ENCODE assay signal across 40 cellular contexts in genomic region chr12:14860490-14860889, GRCh38. TPM values are rescaled to one million over a fixed set of nuclear protein-coding genes. Genes with fewer than 3 reads are reported as not detected.
"Had no signal": no experiment of that assay in that cellular context is flagged by ENCODE, and none has a peak within 500 bp of the region (broad histone marks: within the 10 kb centered on the region; RNA-seq: fewer than 3 reads in every experiment).

No MANE protein-coding gene starts in this region.

- H3K27me3 ChIP-seq: MG63 had no signal

- DNase-seq: Karpas-422, Kasumi-1, MG63, MM.1S, MV-4-11, NCI-H1048, NCI-H1092, NCI-H1092 treated with DMSO at 0.1 percent for 48 hours, NCI-H1105, NCI-H1105 treated with DMSO at 0.1 percent for 48 hours, NCI-H1417, NCI-H1417 treated with DMSO at 0.1 percent for 48 hours, NCI-H1436, NCI-H1436 treated with DMSO at 0.1 percent for 48 hours, NCI-H146, NCI-H1694, NCI-H1694 treated with DMSO at 0.1 percent for 48 hours, NCI-H187, NCI-H187 treated with DMSO at 0.1 percent for 48 hours, NCI-H1930, NCI-H2029, NCI-H2029 treated with DMSO at 0.1 percent for 48 hours, NCI-H2081, NCI-H2081 treated with DMSO at 0.1 percent for 48 hours, NCI-H2107, NCI-H2171, NCI-H2171 treated with DMSO at 0.1 percent for 48 hours, NCI-H2227 treated with DMSO at 0.1 percent for 48 hours, NCI-H226, NCI-H345, NCI-H446, NCI-H446 treated with DMSO at 0.1 percent for 48 hours, NCI-H510A, NCI-H510A treated with DMSO at 0.1 percent for 48 hours, NCI-H524, NCI-H524 treated with DMSO at 0.1 percent for 48 hours had no signal

- H3K4me3 ChIP-seq: MG63 had no signal

- H3K36me3 ChIP-seq: MG63 had no signal

RNA-seq across cellular contexts. Expression of gene ART4, which starts 17.2 kb away (rescaled TPM):
- total RNA-seq: LHCN-M2, M059J, MCF 10A, NCI-H460 had no signal

RNA-seq across cellular contexts. Expression of gene MGP, which starts 25.2 kb away (rescaled TPM):
- total RNA-seq: LHCN-M2, NCI-H460 had no signal

RNA-seq across cellular contexts. Expression of gene SMCO3, which starts 46.5 kb away (rescaled TPM):
- total RNA-seq: LHCN-M2, M059J, MCF 10A, NCI-H460 had no signal
